21 cellular contexts compared by ENCODE assay signal in genomic region chr5:16593630-16594029, GRCh38. TPM values are rescaled to one million over a fixed set of nuclear protein-coding genes. Genes with fewer than 3 reads are reported as not detected.
DNase-seq lines count a peak whose midpoint lies in the region; ATAC-seq, FAIRE-seq and TF ChIP-seq lines count a peak whose summit lies in the region.
"Had no signal": no experiment of that assay in that cellular context is flagged by ENCODE, and none has a peak within 500 bp of the region (broad histone marks: within the 10 kb centered on the region; RNA-seq: fewer than 3 reads in every experiment).

No MANE protein-coding gene starts in this region.

- no peak for TF ChIP-seq CTCF in AG10803 (conservative IDR thresholded peaks at IDR 0.05; ENCODE audit: low read length)
- no peak for TF ChIP-seq CTCF in liver (IDR thresholded peaks at IDR 0.05; ENCODE audit: low read depth, low read length, missing input control)
- TF ChIP-seq CTCF in OCI-LY7 (conservative IDR thresholded peaks at IDR 0.05; ENCODE audit: low read length): no peak

- H3K4me3 ChIP-seq in AG10803 (ENCODE audit: low read length) (no peak overlapping the region), liver (ENCODE audit: low read depth in 1 of 3, low read length in 3 of 3) (no peak overlapping the region), OCI-LY7 (ENCODE audit: low read depth, low read length, poor library complexity, severe bottlenecking) (no peak overlapping the region)
- H3K4me3 ChIP-seq: BLaER1 treated with 17β-estradiol and CSF1 and Interleukin-3, amounts not matched to agents 10 nM and 100 nM; body of pancreas; heart right ventricle; right atrium auricular region had no signal

- CTCF ChIA-PET in OCI-LY7 (lab: Charles Lee; ENCODE audit: unreplicated experiment): no interaction called here

- FAIRE-seq in H54 (lab: Jason Lieb, UNC): peak; percentile 36
- FAIRE-seq: islet of Langerhans had no signal

- H3K4me1 ChIP-seq in liver (ENCODE audit: control insufficient read depth in 4 of 4, insufficient read depth in 4 of 4, low read length in 3 of 4) (peaks cover 7 to 20% (median 15%) of the 10 kb centered on the region in 4 donors), OCI-LY7 (ENCODE audit: insufficient read depth, low read length, poor library complexity, severe bottlenecking) (no peaks in the 10 kb centered on the region)

- H3K36me3 ChIP-seq in liver (ENCODE audit: control insufficient read depth in 4 of 4, insufficient read depth in 3 of 4, low read depth in 1 of 4, low read length in 3 of 4) (no peaks in the 10 kb centered on the region), OCI-LY7 (ENCODE audit: insufficient read depth, low read length) (no peaks in the 10 kb centered on the region)
- H3K36me3 ChIP-seq: heart right ventricle, right atrium auricular region had no signal

- no peak overlapping the region for H3K4me2 ChIP-seq in OCI-LY7 (ENCODE audit: low read length)
- H3K4me2 ChIP-seq: BLaER1 treated with 17β-estradiol and CSF1 and Interleukin-3, amounts not matched to agents 10 nM and 100 nM had no signal

- ATAC-seq in activated T-helper 17 cell treated with anti-CD3 and anti-CD28 coated beads, Interleukin-2, amount 50 U/mL, for 72 hours (replicated peaks): no peak
- ATAC-seq in GM21360 (IDR thresholded peaks at IDR 0.05; ENCODE audit: unreplicated experiment): no peak
- ATAC-seq: body of pancreas had no signal

- H3K9me2 ChIP-seq in OCI-LY7 (ENCODE audit: insufficient read depth, low read length): no peaks in the 10 kb centered on the region

- intact Hi-C loops in OCI-LY7 (cut with micrococcal nuclease; ENCODE audit: unreplicated experiment): no loop called here

- no peaks in the 10 kb centered on the region for H3K27me3 ChIP-seq in liver (ENCODE audit: control insufficient read depth in 4 of 4, insufficient read depth in 4 of 4, low read length in 3 of 4)
- H3K27me3 ChIP-seq: BLaER1 treated with 17β-estradiol and CSF1 and Interleukin-3, amounts not matched to agents 10 nM and 100 nM; body of pancreas; heart right ventricle; right atrium auricular region had no signal

- peaks cover 40% of the 10 kb centered on the region for H3K4me1 Mint-ChIP-seq in activated T-helper 17 cell treated with anti-CD3 and anti-CD28 coated beads, Interleukin-2, amount 50 U/mL, for 72 hours

- peaks cover 14% of the 10 kb centered on the region for H3K36me3 Mint-ChIP-seq in activated T-helper 17 cell treated with anti-CD3 and anti-CD28 coated beads, Interleukin-2, amount 50 U/mL, for 72 hours (ENCODE audit: low read depth)

- DNase-seq in AG10803 (ENCODE audit: low read depth) (peak; percentile 17), H54 (ENCODE audit: insufficient read length, low spot score) (peak; percentile 38), NCI-H526 (lab: John Stamatoyannopoulos, UW) (no peak), OCI-LY7 (ENCODE audit: low spot score) (no peak)
- DNase-seq in effector CD4-positive, alpha-beta T cell: no peak
- DNase-seq: activated CD8-positive, alpha-beta memory T cell treated with anti-CD3 and anti-CD28 coated beads for 24 hours; body of pancreas; erythroblast; heart right ventricle; MM.1S; NCI-H2107; SW 1271 had no signal

- no peaks in the 10 kb centered on the region for H3K27me3 Mint-ChIP-seq in activated T-helper 17 cell treated with anti-CD3 and anti-CD28 coated beads, Interleukin-2, amount 50 U/mL, for 72 hours

- TF ChIP-seq RAD21 in liver (IDR thresholded peaks at IDR 0.05): no peak

- H3K27ac Mint-ChIP-seq in activated T-helper 17 cell treated with anti-CD3 and anti-CD28 coated beads, Interleukin-2, amount 50 U/mL, for 72 hours: peak overlapping the region; percentile 30
- H3K27ac Mint-ChIP-seq: HFFc6 had no signal

- WGBS in liver: 71% methylated on average over 3 of the region's 3 CpGs

- no peak overlapping the region for H3K9ac ChIP-seq in liver (ENCODE audit: low read depth in 1 of 2, low read length in 2 of 2)
- H3K9ac ChIP-seq: BLaER1 treated with 17β-estradiol and CSF1 and Interleukin-3, amounts not matched to agents 10 nM and 100 nM had no signal

- POLR2A ChIA-PET in OCI-LY7 (lab: Charles Lee): no interaction called here

- no peak for TF ChIP-seq POLR2A in H54 (IDR thresholded peaks at IDR 0.05; ENCODE audit: low read depth, low read length)

- no peak overlapping the region for H2AFZ ChIP-seq in OCI-LY7 (ENCODE audit: low read length)

- no peak overlapping the region for H3K4me3 Mint-ChIP-seq in activated T-helper 17 cell treated with anti-CD3 and anti-CD28 coated beads, Interleukin-2, amount 50 U/mL, for 72 hours
- H3K4me3 Mint-ChIP-seq: HFFc6 had no signal

- no peaks in the 10 kb centered on the region for H3K79me2 ChIP-seq in OCI-LY7 (ENCODE audit: insufficient read depth, low read depth, low read length)

- H3K9me3 Mint-ChIP-seq in activated T-helper 17 cell treated with anti-CD3 and anti-CD28 coated beads, Interleukin-2, amount 50 U/mL, for 72 hours: no peaks in the 10 kb centered on the region
- H3K9me3 Mint-ChIP-seq: HFFc6 had no signal

- H3K27ac ChIP-seq in liver (ENCODE audit: low read depth in 1 of 2, low read length in 2 of 2): no peak overlapping the region
- H3K27ac ChIP-seq in OCI-LY7 (ENCODE audit: low read depth, low read length, poor library complexity, severe bottlenecking): no peak overlapping the region
- H3K27ac ChIP-seq: BLaER1 treated with 17β-estradiol and CSF1 and Interleukin-3, amounts not matched to agents 10 nM and 100 nM; body of pancreas; heart right ventricle; RWPE1; VCaP had no signal

- no peaks in the 10 kb centered on the region for H4K20me1 ChIP-seq in OCI-LY7 (ENCODE audit: insufficient read depth, low read length)

- no peaks in the 10 kb centered on the region for H3K9me3 ChIP-seq in liver (ENCODE audit: control insufficient read depth in 4 of 4, low read length in 3 of 4)
- no peaks in the 10 kb centered on the region for H3K9me3 ChIP-seq in OCI-LY7 (ENCODE audit: low read length)
- H3K9me3 ChIP-seq: body of pancreas, heart right ventricle, right atrium auricular region had no signal

- BruUV-seq in OCI-LY7 (replicated peaks; lab: Mats Ljungman, UMichigan): no TSS peak

TF ChIP-seq in liver, 16 proteins besides CTCF, POLR2A, EP300 and RAD21 (continues in another document):
- TF ChIP-seq, protein P1, sequence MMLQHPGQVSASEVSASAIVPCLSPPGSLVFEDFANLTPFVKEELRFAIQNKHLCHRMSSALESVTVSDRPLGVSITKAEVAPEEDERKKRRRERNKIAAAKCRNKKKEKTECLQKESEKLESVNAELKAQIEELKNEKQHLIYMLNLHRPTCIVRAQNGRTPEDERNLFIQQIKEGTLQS (IDR thresholded peaks at IDR 0.05): peak; percentile 48
- TF ChIP-seq RXRA (IDR thresholded peaks at IDR 0.05) (peak; percentile 50 to 64), EGR1 (IDR thresholded peaks at IDR 0.05; ENCODE audit: low read depth in 2 of 2) (no peak), GABPA (IDR thresholded peaks at IDR 0.05 in 1 of 2, conservative IDR thresholded peaks at IDR 0.05 in 1 of 2) (no peak), HNF4G (IDR thresholded peaks at IDR 0.05) (no peak), SP1 (IDR thresholded peaks at IDR 0.05) (peak; percentile 20), FOXA1 (IDR thresholded peaks at IDR 0.05) (no peak), JUND (IDR thresholded peaks at IDR 0.05) (peak; percentile 59 to 72), FOXA2 (IDR thresholded peaks at IDR 0.05) (no peak), ZBTB33 (IDR thresholded peaks at IDR 0.05) (no peak), NR2F2 (IDR thresholded peaks at IDR 0.05) (no peak), TAF1 (conservative IDR thresholded peaks at IDR 0.05) (no peak)
- TF ChIP-seq, protein P2, sequence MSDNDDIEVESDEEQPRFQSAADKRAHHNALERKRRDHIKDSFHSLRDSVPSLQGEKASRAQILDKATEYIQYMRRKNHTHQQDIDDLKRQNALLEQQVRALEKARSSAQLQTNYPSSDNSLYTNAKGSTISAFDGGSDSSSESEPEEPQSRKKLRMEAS (IDR thresholded peaks at IDR 0.05): peak; percentile 31

RNA-seq across cellular contexts. Expression of gene RETREG1, which starts 23.2 kb away (rescaled TPM):
- 10 to 100 TPM in 1 of 2 donors, 1 to 10 TPM in 1; 8.4 to 13.5 TPM for total RNA-seq in activated T-helper 17 cell treated with anti-CD3 and anti-CD28 coated beads, Interleukin-2, amount 50 U/mL, for 72 hours
- 1 to 10 TPM in 1 of 2 donors, under 1 TPM in 1; 0.70 to 5.4 TPM for total RNA-seq in liver
- 10 to 100 TPM in 1 of 2 donors, 1 to 10 TPM in 1; 3.0 to 28.1 TPM for polyA plus RNA-seq in liver
- 2.4 TPM in 1 of 2 replicates, not detected in the other for total RNA-seq in OCI-LY7 (2014; rRNA removed; shearing (Covaris generic))
- 1.1 and 2.6 TPM in 2 replicates for total RNA-seq in OCI-LY7 (2022)

Comparison
In these comparisons a context has a peak if more than half of its experiments do, and no peak if none do; other contexts are left out.
1. DNase-seq: peak in AG10803 (single experiment) and H54 (single experiment); none in effector CD4-positive, alpha-beta T cell (single experiment), NCI-H526 (0 of 2) and OCI-LY7 (single experiment).